ENCODE assay signal across 27 cellular contexts in genomic region chr13:91988331-91988730, GRCh38.
"Had no signal": no experiment of that assay in that cellular context is flagged by ENCODE, and none has a peak within 500 bp of the region (broad histone marks: within the 10 kb centered on the region; RNA-seq: fewer than 3 reads in every experiment).

No MANE protein-coding gene starts in this region.

- H3K27ac Mint-ChIP-seq: dendritic cell treated with granulocyte-macrophage colony-stimulating factor and Interleukin-4, amounts not matched to agents 40 ng/mL and 50 ng/mL, for 4 days; endodermal cell; memory B cell; naive B cell; natural killer cell treated with Interleukin-12 subunit alpha and Interleukin-12 subunit beta and Interleukin-15 and Interleukin-18, amount 100 ng/mL, for 72 hours; progenitor cell of endocrine pancreas; stimulated activated naive CD8-positive, alpha-beta T cell treated with anti-CD3 and anti-CD28 coated beads, Interleukin-15, amount 100 ng/mL, for 72 hours had no signal

- DNase-seq: colonic mucosa; effector CD8-positive, alpha-beta T cell; endodermal cell; foreskin fibroblast; heart left ventricle; kidney; naive B cell; pancreas; right lobe of liver; small intestine; stimulated activated CD4-positive, alpha-beta T cell treated with anti-CD3 and anti-CD28 coated beads, Interleukin-1b, Interleukin-23, amount 100 ng/mL, for 48 hours; stimulated activated CD4-positive, alpha-beta T cell treated with anti-CD3 and anti-CD28 coated beads, Interleukin-4, amount 100 ng/mL, for 1 hour; stimulated activated CD8-positive, alpha-beta memory T cell treated with anti-CD3 and anti-CD28 coated beads, Interleukin-4, amount 100 ng/mL, for 48 hours; stimulated activated naive CD4-positive, alpha-beta T cell; stimulated activated naive CD8-positive, alpha-beta T cell treated with anti-CD3 and anti-CD28 coated beads, Interleukin-15, amount 100 ng/mL, for 72 hours; trophoblast cell had no signal

- H3K4me2 ChIP-seq: hepatocyte had no signal

- H3K4me1 ChIP-seq: colonic mucosa, gastroesophageal sphincter, heart left ventricle, pancreas, right lobe of liver, suprapubic skin, vagina had no signal

- H3K27me3 ChIP-seq: colonic mucosa, gastroesophageal sphincter, heart left ventricle, hepatocyte, neutrophil, pancreas, right lobe of liver, suprapubic skin, vagina had no signal

- H3K9me3 ChIP-seq: colonic mucosa, gastroesophageal sphincter, heart left ventricle, neutrophil, pancreas, right lobe of liver, suprapubic skin, vagina had no signal

- H3K79me2 ChIP-seq: hepatocyte had no signal

- H2AFZ ChIP-seq: hepatocyte had no signal

- H3K4me3 ChIP-seq: colonic mucosa, gastroesophageal sphincter, heart left ventricle, hepatocyte, lung, pancreas, right lobe of liver, suprapubic skin, vagina had no signal

- H3K36me3 ChIP-seq: colonic mucosa, gastroesophageal sphincter, heart left ventricle, neutrophil, pancreas, right lobe of liver, suprapubic skin, vagina had no signal

- H3K27me3 Mint-ChIP-seq: dendritic cell treated with granulocyte-macrophage colony-stimulating factor and Interleukin-4, amounts not matched to agents 40 ng/mL and 50 ng/mL, for 4 days; memory B cell; naive B cell; natural killer cell treated with Interleukin-12 subunit alpha and Interleukin-12 subunit beta and Interleukin-15 and Interleukin-18, amount 100 ng/mL, for 72 hours; stimulated activated naive CD8-positive, alpha-beta T cell treated with anti-CD3 and anti-CD28 coated beads, Interleukin-15, amount 100 ng/mL, for 72 hours had no signal

- H3K4me3 Mint-ChIP-seq: dendritic cell treated with granulocyte-macrophage colony-stimulating factor and Interleukin-4, amounts not matched to agents 40 ng/mL and 50 ng/mL, for 4 days; endodermal cell; memory B cell; naive B cell; natural killer cell treated with Interleukin-12 subunit alpha and Interleukin-12 subunit beta and Interleukin-15 and Interleukin-18, amount 100 ng/mL, for 72 hours; stimulated activated naive CD8-positive, alpha-beta T cell treated with anti-CD3 and anti-CD28 coated beads, Interleukin-15, amount 100 ng/mL, for 72 hours had no signal

- H3K4me1 Mint-ChIP-seq: memory B cell; naive B cell; stimulated activated naive CD8-positive, alpha-beta T cell treated with anti-CD3 and anti-CD28 coated beads, Interleukin-15, amount 100 ng/mL, for 72 hours had no signal

- H3K36me3 Mint-ChIP-seq: memory B cell; naive B cell; natural killer cell treated with Interleukin-12 subunit alpha and Interleukin-12 subunit beta and Interleukin-15 and Interleukin-18, amount 100 ng/mL, for 72 hours had no signal

- H3K27ac ChIP-seq: colonic mucosa, epithelial cell of prostate, gastroesophageal sphincter, heart left ventricle, hepatocyte, neutrophil, pancreas, right lobe of liver, suprapubic skin, vagina had no signal

- H3K9me3 Mint-ChIP-seq: dendritic cell treated with granulocyte-macrophage colony-stimulating factor and Interleukin-4, amounts not matched to agents 40 ng/mL and 50 ng/mL, for 4 days; endodermal cell; memory B cell; stimulated activated naive CD8-positive, alpha-beta T cell treated with anti-CD3 and anti-CD28 coated beads, Interleukin-15, amount 100 ng/mL, for 72 hours had no signal
